13 cellular contexts compared by ENCODE assay signal in genomic region chr17:72982680-72983079, GRCh38.
A peak's percentile ranks its signal among the peaks of the same experiment; 100 is the strongest.
DNase-seq lines count a peak whose midpoint lies in the region; ATAC-seq and TF ChIP-seq lines count a peak whose summit lies in the region.
"Had no signal": no experiment of that assay in that cellular context is flagged by ENCODE, and none has a peak within 500 bp of the region (broad histone marks: within the 10 kb centered on the region; RNA-seq: fewer than 3 reads in every experiment).

No MANE protein-coding gene starts in this region.

- 26% methylated on average over 3 of the region's 3 CpGs for WGBS in right lobe of liver (ENCODE audit: insufficient coverage, low coverage, low lambda C conversion rate, missing lambda C conversion rate)

- H2AFZ ChIP-seq in Karpas-422 (ENCODE audit: low read length): no peak overlapping the region
- H2AFZ ChIP-seq: GM23338 had no signal

- no peaks in the 10 kb centered on the region for H3K36me3 Mint-ChIP-seq in activated T-helper 1 cell treated with anti-CD3 and anti-CD28 coated beads, Interleukin-12 subunit alpha, Interleukin-12 subunit beta, Interleukin-2, Interleukin-4 antibody, amounts not matched to agents 30 ng/mL and 10 ng/mL and 1 ng/mL, durations not matched to agents 14 hours and 24 hours and 36 hours (ENCODE audit: low read depth)

- H3K4me1 Mint-ChIP-seq in activated T-helper 1 cell treated with anti-CD3 and anti-CD28 coated beads, Interleukin-12 subunit alpha, Interleukin-12 subunit beta, Interleukin-2, Interleukin-4 antibody, amounts not matched to agents 30 ng/mL and 10 ng/mL and 1 ng/mL, durations not matched to agents 14 hours and 24 hours and 36 hours (ENCODE audit: low read depth): peaks cover 6% of the 10 kb centered on the region

- intact Hi-C loops in right lobe of liver (cut with DNase I): no loop called here
- intact Hi-C loops in activated T-helper 1 cell treated with anti-CD3 and anti-CD28 coated beads, Interleukin-12 subunit alpha, Interleukin-12 subunit beta, Interleukin-2, Interleukin-4 antibody, amounts not matched to agents 30 ng/mL and 10 ng/mL and 1 ng/mL, durations not matched to agents 14 hours and 24 hours and 36 hours (cut with micrococcal nuclease): no loop called here

- H3K9me3 ChIP-seq in Karpas-422 (ENCODE audit: low read length) (no peaks in the 10 kb centered on the region), right lobe of liver (no peaks in the 10 kb centered on the region)
- H3K9me3 ChIP-seq: Caco-2 had no signal

- H3K4me3 ChIP-seq in Karpas-422 (ENCODE audit: low read length) (no peak overlapping the region), right lobe of liver (peak overlapping the region in 1 of 3 donors; percentile 5)
- H3K4me3 ChIP-seq: BLaER1, GM23338 had no signal

- peak; percentile 81 to 86 (median 84) for ATAC-seq in right lobe of liver
- no peak for ATAC-seq in GM18505 (IDR thresholded peaks at IDR 0.05; ENCODE audit: unreplicated experiment)
- ATAC-seq: GM23338 had no signal

- H3K36me3 ChIP-seq in Karpas-422 (ENCODE audit: insufficient read depth, low read length) (no peaks in the 10 kb centered on the region), right lobe of liver (no peaks in the 10 kb centered on the region)

- peak overlapping the region; percentile 62 for H3K27ac ChIP-seq in Karpas-422 (ENCODE audit: low read length)
- H3K27ac ChIP-seq in right lobe of liver: peak overlapping the region in 2 of 3 donors; percentile 56 to 60
- H3K27ac ChIP-seq: BLaER1 had no signal

- no peak for DNase-seq in Karpas-422
- peak; percentile 38 for DNase-seq in iris pigment epithelial cell (ENCODE audit: low read depth)
- DNase-seq in right lobe of liver: no peak
- DNase-seq in HUDEP-2 (lab: John Stamatoyannopoulos, UW; ENCODE audit: unreplicated experiment in 76 of 76): no peak
- DNase-seq in activated T-helper 1 cell treated with anti-CD3 and anti-CD28 coated beads, Interleukin-12 subunit alpha, Interleukin-12 subunit beta, Interleukin-2, Interleukin-4 antibody, amounts not matched to agents 30 ng/mL and 10 ng/mL and 1 ng/mL, durations not matched to agents 14 hours and 24 hours and 36 hours (ENCODE audit: low spot score): no peak
- DNase-seq: AML-193; Caco-2; CD8-positive, alpha-beta memory T cell; DMS 273 treated with DMSO at 0.1 percent for 48 hours; H7 had no signal

- H3K79me2 ChIP-seq in Karpas-422 (ENCODE audit: low read length): peaks cover 82% of the 10 kb centered on the region

- no peaks in the 10 kb centered on the region for H4K20me1 ChIP-seq in Karpas-422 (ENCODE audit: insufficient read depth, low read depth, low read length)
- H4K20me1 ChIP-seq: BLaER1 had no signal

- no peaks in the 10 kb centered on the region for H3K9me2 ChIP-seq in Karpas-422 (replicated peaks; ENCODE audit: insufficient read depth, low read length)

- TF ChIP-seq CTCF in right lobe of liver (IDR thresholded peaks at IDR 0.05): no peak

- H3K4me2 ChIP-seq in Karpas-422 (ENCODE audit: low read depth, low read length, poor library complexity, severe bottlenecking): peak overlapping the region; percentile 37
- H3K4me2 ChIP-seq: GM23338 had no signal

- peaks cover 91% of the 10 kb centered on the region for H3K4me1 ChIP-seq in Karpas-422 (ENCODE audit: low read length)
- peaks cover 0 to 19% (median 7%) of the 10 kb centered on the region in 4 donors for H3K4me1 ChIP-seq in right lobe of liver

- H3K27me3 ChIP-seq in Karpas-422 (ENCODE audit: low read length) (no peaks in the 10 kb centered on the region), right lobe of liver (no peaks in the 10 kb centered on the region)
- H3K27me3 ChIP-seq: BLaER1 had no signal

- H3K27ac Mint-ChIP-seq in activated T-helper 1 cell treated with anti-CD3 and anti-CD28 coated beads, Interleukin-12 subunit alpha, Interleukin-12 subunit beta, Interleukin-2, Interleukin-4 antibody, amounts not matched to agents 30 ng/mL and 10 ng/mL and 1 ng/mL, durations not matched to agents 14 hours and 24 hours and 36 hours: no peak overlapping the region
- H3K27ac Mint-ChIP-seq: GM23338 had no signal

- H3K27me3 Mint-ChIP-seq in activated T-helper 1 cell treated with anti-CD3 and anti-CD28 coated beads, Interleukin-12 subunit alpha, Interleukin-12 subunit beta, Interleukin-2, Interleukin-4 antibody, amounts not matched to agents 30 ng/mL and 10 ng/mL and 1 ng/mL, durations not matched to agents 14 hours and 24 hours and 36 hours (ENCODE audit: insufficient read depth): no peaks in the 10 kb centered on the region
- H3K27me3 Mint-ChIP-seq: CD8-positive, alpha-beta memory T cell had no signal

- TF ChIP-seq POLR2A in right lobe of liver (IDR thresholded peaks at IDR 0.05): no peak
- TF ChIP-seq POLR2A in GM18505 (IDR thresholded peaks at IDR 0.05; ENCODE audit: borderline replicate concordance, extremely low read depth, insufficient read depth, insufficient read length): no peak

- H3K9me3 Mint-ChIP-seq in activated T-helper 1 cell treated with anti-CD3 and anti-CD28 coated beads, Interleukin-12 subunit alpha, Interleukin-12 subunit beta, Interleukin-2, Interleukin-4 antibody, amounts not matched to agents 30 ng/mL and 10 ng/mL and 1 ng/mL, durations not matched to agents 14 hours and 24 hours and 36 hours: no peaks in the 10 kb centered on the region
- H3K9me3 Mint-ChIP-seq: GM23338 had no signal

- no peak overlapping the region for H3K4me3 Mint-ChIP-seq in activated T-helper 1 cell treated with anti-CD3 and anti-CD28 coated beads, Interleukin-12 subunit alpha, Interleukin-12 subunit beta, Interleukin-2, Interleukin-4 antibody, amounts not matched to agents 30 ng/mL and 10 ng/mL and 1 ng/mL, durations not matched to agents 14 hours and 24 hours and 36 hours
- H3K4me3 Mint-ChIP-seq: CD8-positive, alpha-beta memory T cell; GM23338 had no signal

- H3K9ac ChIP-seq in Karpas-422 (ENCODE audit: low read length): no peak overlapping the region
- H3K9ac ChIP-seq: BLaER1 had no signal
